8 cellular contexts compared by ENCODE assay signal in genomic region chr19:19115954-19116353, GRCh38. TPM values are rescaled to one million over a fixed set of nuclear protein-coding genes. Genes with fewer than 3 reads are reported as not detected.
DNase-seq lines count a peak whose midpoint lies in the region; ATAC-seq, FAIRE-seq and TF ChIP-seq lines count a peak whose summit lies in the region.

No MANE protein-coding gene starts in this region.

- in situ Hi-C loops in ACHN (cut with HindIII; ENCODE audit: low pct_ligation_motif_present, low pct_unique_long_range_greater_than_20kb, low sequenced_read_pairs): no loop called here

- H3K4me3 Mint-ChIP-seq in T-helper 17 cell: no peak overlapping the region
- H3K4me3 Mint-ChIP-seq in central memory CD8-positive, alpha-beta T cell: no peak overlapping the region

- no peaks in the 10 kb centered on the region for H3K36me3 ChIP-seq in parathyroid adenoma (ENCODE audit: control insufficient read depth, insufficient read depth, low read length)

- no peaks in the 10 kb centered on the region for H3K9me3 Mint-ChIP-seq in central memory CD8-positive, alpha-beta T cell

- H3K27me3 Mint-ChIP-seq in T-helper 17 cell: no peaks in the 10 kb centered on the region
- no peaks in the 10 kb centered on the region for H3K27me3 Mint-ChIP-seq in central memory CD8-positive, alpha-beta T cell

- H3K27ac Mint-ChIP-seq in T-helper 17 cell: no peak overlapping the region
- H3K27ac Mint-ChIP-seq in central memory CD8-positive, alpha-beta T cell (ENCODE audit: low read depth): no peak overlapping the region

- ATAC-seq in T-helper 17 cell (peak; percentile 48), GM18505 (IDR thresholded peaks at IDR 0.05; ENCODE audit: unreplicated experiment) (no peak)
- ATAC-seq in central memory CD8-positive, alpha-beta T cell (replicated peaks; ENCODE audit: extremely low read depth, poor library complexity, severe bottlenecking): peak; percentile 43

- H3K4me3 ChIP-seq in parathyroid adenoma (ENCODE audit: low read depth, low read length): no peak overlapping the region

- no peak for TF ChIP-seq POLR2A in GM18505 (IDR thresholded peaks at IDR 0.05; ENCODE audit: borderline replicate concordance, extremely low read depth, insufficient read depth, insufficient read length)

- DNase-seq in ACHN: peak; percentile 25
- no peak for DNase-seq in GM18507 (ENCODE audit: extremely low spot score, insufficient read length, low read depth)
- DNase-seq in T-helper 17 cell: peak in 1 of 3 donors; percentile 26
- no peak for DNase-seq in central memory CD8-positive, alpha-beta T cell (ENCODE audit: low spot score in 2 of 2)
- no peak for DNase-seq in NCI-H2171 treated with DMSO at 0.1 percent for 48 hours (lab: John Stamatoyannopoulos, UW)
- DNase-seq in NCI-H2081 (lab: John Stamatoyannopoulos, UW): no peak

- peak; percentile 29 for TF ChIP-seq CTCF in parathyroid adenoma (IDR thresholded peaks at IDR 0.05)

- H3K27me3 ChIP-seq in parathyroid adenoma (ENCODE audit: control insufficient read depth, insufficient read depth, low read length): no peaks in the 10 kb centered on the region

- H2AFZ ChIP-seq in parathyroid adenoma: no peak overlapping the region

- H3K4me2 ChIP-seq in parathyroid adenoma (ENCODE audit: low read length): no peak overlapping the region

- H3K4me1 Mint-ChIP-seq in T-helper 17 cell: no peaks in the 10 kb centered on the region
- peaks cover 5% of the 10 kb centered on the region for H3K4me1 Mint-ChIP-seq in central memory CD8-positive, alpha-beta T cell

- H3K27ac ChIP-seq in parathyroid adenoma: no peak overlapping the region

- H3K36me3 Mint-ChIP-seq in T-helper 17 cell (ENCODE audit: low read depth): peaks cover 3% of the 10 kb centered on the region
- peaks cover 2% of the 10 kb centered on the region for H3K36me3 Mint-ChIP-seq in central memory CD8-positive, alpha-beta T cell (ENCODE audit: insufficient read depth)

- no peak overlapping the region for H3K9ac ChIP-seq in parathyroid adenoma

- FAIRE-seq in GM18507 (lab: Jason Lieb, UNC): peak; percentile 53

- H3K79me2 ChIP-seq in parathyroid adenoma: no peaks in the 10 kb centered on the region

- no peaks in the 10 kb centered on the region for H3K4me1 ChIP-seq in parathyroid adenoma

- H3K9me3 ChIP-seq in T-helper 17 cell (ENCODE audit: control insufficient read depth, low read length, poor library complexity, severe bottlenecking) (no peaks in the 10 kb centered on the region), parathyroid adenoma (ENCODE audit: control insufficient read depth, low read length) (no peaks in the 10 kb centered on the region)

RNA-seq across cellular contexts. Expression of gene TMEM161A, which starts 22.3 kb away (rescaled TPM):
- 10 to 100 TPM; 13.1 to 13.7 TPM for total RNA-seq in T-helper 17 cell

RNA-seq across cellular contexts. Expression of gene SLC25A42, which starts 52.2 kb away (rescaled TPM):
- total RNA-seq in T-helper 17 cell: 10 to 100 TPM; 17.1 to 18.9 TPM

RNA-seq across cellular contexts. Expression of gene MEF2B, which starts 54.1 kb away (rescaled TPM):
- 1 to 10 TPM; 1.3 to 3.5 TPM for total RNA-seq in T-helper 17 cell
